29 cellular contexts compared by ENCODE assay signal in the genomic region with DNA sequence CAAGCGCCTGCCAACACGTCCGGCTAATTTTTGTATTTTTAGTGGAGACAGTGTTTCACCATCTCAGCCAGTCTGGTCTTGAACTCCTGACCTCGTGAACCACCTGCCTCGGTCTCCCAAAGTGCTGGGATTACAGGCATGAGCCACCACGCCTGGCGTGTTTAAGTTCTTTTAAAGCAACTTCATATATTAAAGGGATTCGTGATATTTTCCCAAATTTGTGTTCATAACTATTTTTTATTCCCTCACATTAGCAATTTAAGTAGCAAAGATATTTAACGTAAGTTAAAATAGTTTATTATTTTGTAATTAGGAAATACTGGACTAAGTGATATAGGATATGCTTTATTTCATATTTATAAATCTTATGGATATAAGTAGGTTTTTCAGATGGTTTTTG.
"Had no signal": no experiment of that assay in that cellular context is flagged by ENCODE, and none has a peak within 500 bp of the region (broad histone marks: within the 10 kb centered on the region; RNA-seq: fewer than 3 reads in every experiment).

No MANE protein-coding gene starts in this region.

- H2AFZ ChIP-seq: hepatocyte had no signal

- H3K36me3 ChIP-seq: colonic mucosa had no signal

- ATAC-seq: effector memory CD8-positive, alpha-beta T cell; esophagus mucosa; foreskin keratinocyte; gastrocnemius medialis; gastroesophageal sphincter; heart left ventricle; heart right ventricle had no signal

- H3K27me3 ChIP-seq: colonic mucosa, dorsolateral prefrontal cortex, esophagus muscularis mucosa, esophagus squamous epithelium, foreskin keratinocyte, gastrocnemius medialis, gastroesophageal sphincter, heart left ventricle, heart right ventricle, hepatocyte had no signal

- H3K4me3 ChIP-seq: colonic mucosa, coronary artery, dorsolateral prefrontal cortex, esophagus muscularis mucosa, esophagus squamous epithelium, gastrocnemius medialis, gastroesophageal sphincter, heart left ventricle, heart right ventricle, hepatocyte had no signal

- H3K4me2 ChIP-seq: hepatocyte had no signal

- H3K27ac ChIP-seq: colonic mucosa, coronary artery, dorsolateral prefrontal cortex, epithelial cell of prostate, esophagus muscularis mucosa, esophagus squamous epithelium, foreskin keratinocyte, gastrocnemius medialis, gastroesophageal sphincter, heart left ventricle, heart right ventricle, hepatocyte had no signal

- H3K9me3 ChIP-seq: colonic mucosa, esophagus muscularis mucosa, esophagus squamous epithelium, gastrocnemius medialis, gastroesophageal sphincter, heart left ventricle, heart right ventricle had no signal

- DNase-seq: colonic mucosa; cortex of kidney; dermis blood vessel endothelial cell; dorsolateral prefrontal cortex; effector CD4-positive, alpha-beta T cell; effector CD8-positive, alpha-beta T cell; effector memory CD4-positive, alpha-beta T cell; effector memory CD8-positive, alpha-beta T cell; endodermal cell; erythroblast; esophagus squamous epithelium; foreskin fibroblast; foreskin keratinocyte; foreskin melanocyte; gastrocnemius medialis; glutamatergic neuron; head of caudate nucleus; heart left ventricle; heart right ventricle had no signal

- FAIRE-seq: colon, endometrium, endothelial cell of umbilical vein, frontal cortex had no signal
